In the genomic region with DNA sequence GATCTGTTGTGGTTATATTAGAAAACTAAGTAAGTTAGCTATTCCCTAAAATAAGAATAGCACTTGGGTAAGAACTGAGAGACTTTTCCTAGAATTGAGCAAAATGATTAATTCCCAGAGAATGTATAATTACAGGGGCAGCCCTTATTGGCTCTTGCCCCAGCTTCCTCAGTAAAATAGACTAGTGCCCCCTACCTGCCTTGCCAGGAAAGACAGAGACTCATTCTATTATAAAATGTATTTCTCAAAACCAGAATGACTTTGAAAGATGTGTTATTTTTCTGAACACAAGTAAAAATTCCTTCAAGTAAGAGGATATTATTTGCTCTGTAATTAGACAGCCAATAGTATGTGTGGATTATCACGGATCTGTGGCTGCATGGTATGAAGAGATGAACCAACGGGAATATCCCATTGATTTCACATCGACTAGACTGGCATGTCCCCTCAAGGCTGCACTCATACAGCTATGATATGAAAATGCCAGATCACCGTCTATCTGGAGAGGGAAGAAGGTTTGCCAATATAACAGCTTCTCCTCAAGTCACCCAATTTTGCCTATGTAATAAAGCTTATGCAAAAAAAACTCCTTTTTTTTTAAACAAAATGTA, we compare ENCODE assay signal across 8 cellular contexts. TPM values are rescaled to one million over a fixed set of nuclear protein-coding genes. Genes with fewer than 3 reads are reported as not detected.
DNase-seq lines count a peak whose midpoint lies in the region; ATAC-seq and TF ChIP-seq lines count a peak whose summit lies in the region.

No MANE protein-coding gene starts in this region.

- CTCF ChIA-PET in AG04450 (lab: Charles Lee), result interaction anchor here (0.6 to 10.5 kb wide), 49 partner anchors 9 to 1268 kb away, joined by 3 to 145 read pairs (median 6); a partner anchor contains a TSS

- DNase-seq in AG04450 (ENCODE audit: low read depth, low spot score) (no peak), NOMO-1 treated with DMSO at 0.1 percent for 48 hours (lab: John Stamatoyannopoulos, UW; ENCODE audit: unreplicated experiment) (peak; percentile 45), GDM1 (lab: John Stamatoyannopoulos, UW) (no peak)
- DNase-seq in activated gamma-delta T cell treated with anti-CD3 and anti-CD28 coated beads, Interleukin-2, amount 50 U/mL, for 16 hours (ENCODE audit: low read depth), result peak; percentile 36

- TF ChIP-seq CTCF in AG04450 (IDR thresholded peaks at IDR 0.05; ENCODE audit: low read depth, low read length), result peak; percentile 77
- TF ChIP-seq CTCF in gastroesophageal sphincter (IDR thresholded peaks at IDR 0.05), result peak; percentile 70 to 80 (median 77)

- H3K9me3 ChIP-seq in AG04450 (ENCODE audit: control insufficient read depth, insufficient read depth, low read length), result no peaks in the 10 kb centered on the region
- no peaks in the 10 kb centered on the region for H3K9me3 ChIP-seq in gastroesophageal sphincter

- TF ChIP-seq POLR2A in GM18505 (IDR thresholded peaks at IDR 0.05; ENCODE audit: borderline replicate concordance, extremely low read depth, insufficient read depth, insufficient read length), result no peak
- TF ChIP-seq POLR2A in gastroesophageal sphincter (IDR thresholded peaks at IDR 0.05), result no peak

- no peak overlapping the region for H3K4me3 ChIP-seq in AG04450 (ENCODE audit: low read depth, low read length)
- H3K4me3 ChIP-seq in gastroesophageal sphincter, result no peak overlapping the region
- H3K4me3 ChIP-seq in rectal smooth muscle tissue (ENCODE audit: low read length), result no peak overlapping the region

- peaks cover 0 to 61% (median 15%) of the 10 kb centered on the region in 3 donors for H3K4me1 ChIP-seq in gastroesophageal sphincter
- H3K4me1 ChIP-seq in rectal smooth muscle tissue (ENCODE audit: control insufficient read depth, insufficient read depth, low read length), result peaks cover 7% of the 10 kb centered on the region

- H3K27me3 ChIP-seq in AG04450 (ENCODE audit: control insufficient read depth, insufficient read depth, low read length), result no peaks in the 10 kb centered on the region
- H3K27me3 ChIP-seq in gastroesophageal sphincter, result no peaks in the 10 kb centered on the region
- H3K27me3 ChIP-seq in rectal smooth muscle tissue (ENCODE audit: control insufficient read depth, insufficient read depth, low read length), result no peaks in the 10 kb centered on the region

- no peak overlapping the region for H3K27ac ChIP-seq in AG04450 (ENCODE audit: low read depth, low read length)
- H3K27ac ChIP-seq in gastroesophageal sphincter, result peak overlapping the region in 3 of 4 donors; percentile 36 to 78 (median 68)
- H3K27ac ChIP-seq in rectal smooth muscle tissue (ENCODE audit: low read depth, low read length), result peak overlapping the region; percentile 15

- peak; percentile 50 for ATAC-seq in GM18505 (IDR thresholded peaks at IDR 0.05; ENCODE audit: unreplicated experiment)
- ATAC-seq in gastroesophageal sphincter, result peak; percentile 85
- ATAC-seq in HG02884 (IDR thresholded peaks at IDR 0.05; ENCODE audit: unreplicated experiment), result no peak

- POLR2A ChIA-PET in AG04450 (lab: Yijun Ruan, JAX), result interaction anchor here (0.7 to 1.9 kb wide), 4 partner anchors 9 to 85 kb away, joined by 4 to 7 read pairs (median 5); no protein-coding TSS in a partner anchor

- H3K36me3 ChIP-seq in gastroesophageal sphincter, result peaks cover 0 to 10% of the 10 kb centered on the region in 2 donors
- H3K36me3 ChIP-seq in rectal smooth muscle tissue (ENCODE audit: control insufficient read depth, insufficient read depth, low read length), result no peaks in the 10 kb centered on the region

- 54 to 64% methylated on average over 3 to 4 of the region's 4 CpGs for WGBS in gastroesophageal sphincter (ENCODE audit: low coverage in 1 of 2), 2 donors

- H3K9ac ChIP-seq in rectal smooth muscle tissue (ENCODE audit: low read length), result no peak overlapping the region

- no peak for TF ChIP-seq EP300 in gastroesophageal sphincter (IDR thresholded peaks at IDR 0.05)

RNA-seq across cellular contexts. Expression of a gene that starts 7.4 kb away (rescaled TPM):
- polyA plus RNA-seq in AG04450 (2011; rRNA removed), result 43.6 and 58.6 TPM in 2 replicates
- polyA minus RNA-seq in AG04450 (2011; rRNA and poly(A)+ RNA removed), result 16.5 and 17.9 TPM in 2 replicates
- total RNA-seq in gastroesophageal sphincter, result 10 to 100 TPM; 30.5 to 50.5 (median 33.3) TPM

RNA-seq across cellular contexts. Expression of a gene that starts 11.0 kb away (rescaled TPM):
- polyA plus RNA-seq in AG04450 (2011; rRNA removed), result 4.2 and 4.4 TPM in 2 replicates
- 9.8 and 9.9 TPM in 2 replicates for polyA minus RNA-seq in AG04450 (2011; rRNA and poly(A)+ RNA removed)
- 10 to 100 TPM; 16.5 to 28.0 (median 20.3) TPM for total RNA-seq in gastroesophageal sphincter

Comparison
In these comparisons a context has a peak if more than half of its experiments do, and no peak if none do; other contexts are left out.
1. DNase-seq: peak in NOMO-1 treated with DMSO at 0.1 percent for 48 hours (single experiment) and activated gamma-delta T cell treated with anti-CD3 and anti-CD28 coated beads, Interleukin-2, amount 50 U/mL, for 16 hours (single experiment); none in AG04450 (single experiment) and GDM1 (single experiment).